In the genomic region with DNA sequence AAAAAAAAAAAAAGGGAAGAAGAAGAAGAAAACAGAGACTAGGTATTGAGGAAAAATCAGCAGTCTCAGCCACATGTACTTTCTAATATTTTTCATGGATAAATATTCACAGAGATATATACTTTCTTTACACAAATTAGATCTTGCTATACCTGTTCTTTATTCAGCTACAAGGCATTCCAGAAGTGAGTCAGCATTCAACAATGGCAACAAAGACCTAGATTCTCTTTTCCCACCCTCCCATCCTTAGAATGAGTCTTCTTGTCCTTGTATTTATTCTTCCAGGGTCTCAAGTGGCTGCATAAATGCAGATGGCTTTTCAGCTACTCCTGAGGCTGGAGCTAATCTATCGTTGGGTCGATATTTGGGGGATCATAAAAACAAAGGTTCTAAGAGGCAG, we compare ENCODE assay signal across 25 cellular contexts.
DNase-seq lines count a peak whose midpoint lies in the region; FAIRE-seq and TF ChIP-seq lines count a peak whose summit lies in the region.
"Had no signal": no experiment of that assay in that cellular context is flagged by ENCODE, and none has a peak within 500 bp of the region (broad histone marks: within the 10 kb centered on the region; RNA-seq: fewer than 3 reads in every experiment).

No MANE protein-coding gene starts in this region.

- H3K27me3 Mint-ChIP-seq in nephron progenitor cell (ENCODE audit: low read depth, poor library complexity) = peaks cover 2% of the 10 kb centered on the region

- H3K27ac ChIP-seq in mesendoderm (ENCODE audit: low read depth, low read length) = no peak overlapping the region
- H3K27ac ChIP-seq: 22Rv1, BLaER1 had no signal

- no peak overlapping the region for H2BK120ac ChIP-seq in mesendoderm (ENCODE audit: low read depth, low read length)

- no peak overlapping the region for H3K4ac ChIP-seq in mesendoderm (ENCODE audit: low read depth, low read length)

- no peak overlapping the region for H2BK5ac ChIP-seq in mesendoderm (ENCODE audit: low read length)

- no peaks in the 10 kb centered on the region for H3K4me1 ChIP-seq in mesendoderm (ENCODE audit: control insufficient read depth, low read depth, low read length)
- H3K4me1 ChIP-seq: BLaER1 had no signal

- H4K8ac ChIP-seq in mesendoderm (ENCODE audit: low read depth, low read length) = no peak overlapping the region

- WGBS in mesendoderm (ENCODE audit: extremely low coverage, insufficient coverage, low lambda C conversion rate) = no CpG with 5 or more reads among the region's 2 CpGs

- H3K27ac Mint-ChIP-seq in nephron progenitor cell = no peak overlapping the region

- peaks cover 6% of the 10 kb centered on the region for H3K4me1 Mint-ChIP-seq in nephron progenitor cell
- H3K4me1 Mint-ChIP-seq: CD8-positive, alpha-beta memory T cell had no signal

- H3K27me3 ChIP-seq in mesendoderm (ENCODE audit: insufficient read depth, low read length, poor library complexity) = no peaks in the 10 kb centered on the region
- H3K27me3 ChIP-seq: BLaER1 had no signal

- H3K56ac ChIP-seq in mesendoderm (ENCODE audit: low read length) = no peak overlapping the region

- FAIRE-seq in frontal cortex (lab: Jason Lieb, UNC) = no peak
- FAIRE-seq: HepG2, K562 had no signal

- no peak for TF ChIP-seq CTCF in epithelial cell of esophagus (IDR thresholded peaks at IDR 0.05; ENCODE audit: insufficient read depth, low read depth, low read length, missing control alignments)
- TF ChIP-seq CTCF in nephron progenitor cell (IDR thresholded peaks at IDR 0.05) = no peak

- H4K5ac ChIP-seq in mesendoderm (ENCODE audit: low read length) = no peak overlapping the region

- H3K9me3 Mint-ChIP-seq in nephron progenitor cell = no peaks in the 10 kb centered on the region
- H3K9me3 Mint-ChIP-seq: CD8-positive, alpha-beta memory T cell had no signal

- H3K18ac ChIP-seq in mesendoderm (ENCODE audit: low read length) = no peak overlapping the region

- no peaks in the 10 kb centered on the region for H3K79me2 ChIP-seq in mesendoderm (ENCODE audit: control insufficient read depth, insufficient read depth, low read length)

- no peak overlapping the region for H3K4me2 ChIP-seq in mesendoderm (ENCODE audit: low read length)
- H3K4me2 ChIP-seq: BLaER1, SK-N-SH had no signal

- peak; percentile 31 for DNase-seq in DMS53 (lab: John Stamatoyannopoulos, UW)
- no peak for DNase-seq in DMS53 treated with DMSO at 0.1 percent for 48 hours (lab: John Stamatoyannopoulos, UW; ENCODE audit: unreplicated experiment)
- peak; percentile 24 for DNase-seq in M059J (ENCODE audit: low read depth)
- peak; percentile 81 for DNase-seq in epithelial cell of esophagus (ENCODE audit: low read depth)
- DNase-seq in mesendoderm = peak; percentile 46
- no peak for DNase-seq in nephron progenitor cell
- DNase-seq in LoVo (ENCODE audit: low spot score) = no peak
- DNase-seq in frontal cortex (ENCODE audit: low spot score in 2 of 2) = no peak
- DNase-seq: ACHN; Calu3; CD8-positive, alpha-beta memory T cell; EL; NCI-H1105; NCI-H146; NCI-H2029 treated with DMSO at 0.1 percent for 48 hours; NCI-H2171 treated with DMSO at 0.1 percent for 48 hours; NCI-H446; NCI-H526 treated with DMSO at 0.1 percent for 48 hours; RPMI8226; SIG-M5; SK-N-SH had no signal

- no peak overlapping the region for H3K4me3 Mint-ChIP-seq in nephron progenitor cell
- H3K4me3 Mint-ChIP-seq: CD8-positive, alpha-beta memory T cell had no signal

- H2BK15ac ChIP-seq in mesendoderm (replicated peaks; ENCODE audit: low read depth) = no peak overlapping the region

- H3K9ac ChIP-seq in mesendoderm (ENCODE audit: low read length) = no peak overlapping the region
- H3K9ac ChIP-seq: BLaER1, SK-N-SH had no signal

- no peak overlapping the region for H2AK5ac ChIP-seq in mesendoderm (ENCODE audit: low read length)

- H3K4me3 ChIP-seq in epithelial cell of esophagus (ENCODE audit: low read length) (no peak overlapping the region), mesendoderm (ENCODE audit: low read length) (no peak overlapping the region)
- H3K4me3 ChIP-seq: BLaER1, K562 had no signal

- H3K23ac ChIP-seq in mesendoderm (ENCODE audit: low read length) = no peak overlapping the region

- no peaks in the 10 kb centered on the region for H3K36me3 Mint-ChIP-seq in nephron progenitor cell (ENCODE audit: low read depth)
- H3K36me3 Mint-ChIP-seq: CD8-positive, alpha-beta memory T cell had no signal

- H3K79me1 ChIP-seq in mesendoderm (ENCODE audit: low read length) = no peaks in the 10 kb centered on the region

- H3K36me3 ChIP-seq in mesendoderm (ENCODE audit: control insufficient read depth, insufficient read depth, low read length) = no peaks in the 10 kb centered on the region
- H3K36me3 ChIP-seq: BLaER1 had no signal

Comparison
In these comparisons a context has a peak if more than half of its experiments do, and no peak if none do; other contexts are left out.
1. DNase-seq: peak in DMS53 (single experiment), M059J (single experiment), epithelial cell of esophagus (single experiment) and mesendoderm (single experiment); none in DMS53 treated with DMSO at 0.1 percent for 48 hours (single experiment), nephron progenitor cell (single experiment), LoVo (single experiment) and frontal cortex (0 of 2).